ENCODE assay signal across 16 cellular contexts in the genomic region with DNA sequence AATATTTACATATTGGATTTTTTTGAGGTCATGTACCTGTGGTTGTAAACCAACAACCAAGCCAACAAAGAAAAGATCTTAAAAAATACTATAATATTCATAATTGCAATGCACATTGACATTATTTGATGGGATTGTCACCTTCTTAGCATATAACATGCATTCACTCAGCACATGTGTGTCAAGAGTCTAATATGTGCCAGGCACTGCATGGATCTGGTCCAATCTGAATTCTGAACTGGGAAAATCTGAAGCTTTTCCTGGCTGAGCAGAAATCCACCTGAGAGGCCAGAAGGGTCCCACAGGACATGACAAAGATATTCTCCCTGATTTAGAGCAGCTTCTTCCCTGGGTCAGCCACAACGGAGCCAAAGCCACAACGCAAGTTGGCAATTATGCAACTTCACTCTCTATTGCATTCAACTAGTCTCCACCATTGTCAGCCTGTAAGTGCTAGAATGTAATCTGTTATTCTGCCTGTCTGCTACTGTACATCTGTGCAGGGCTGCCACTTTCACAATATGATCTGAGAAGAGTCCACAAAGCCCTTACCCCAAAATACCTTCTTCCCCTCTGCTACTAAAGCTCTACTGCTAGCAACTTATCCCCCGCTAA. TPM values are rescaled to one million over a fixed set of nuclear protein-coding genes. Genes with fewer than 3 reads are reported as not detected.
"Had no signal": no experiment of that assay in that cellular context is flagged by ENCODE, and none has a peak within 500 bp of the region (broad histone marks: within the 10 kb centered on the region; RNA-seq: fewer than 3 reads in every experiment).

No MANE protein-coding gene starts in this region.

- H3K9me3 Mint-ChIP-seq: activated CD4-positive, alpha-beta memory T cell treated with anti-CD3 and anti-CD28 coated beads, Interleukin-2, amount 10 ng/mL, durations not matched to agents 7 days and 5 days; activated T-cell treated with anti-CD3 and anti-CD28 coated beads, Interleukin-2, amount 50 U/mL, for 4 hours had no signal

- H3K4me3 Mint-ChIP-seq: activated CD4-positive, alpha-beta memory T cell treated with anti-CD3 and anti-CD28 coated beads, Interleukin-2, amount 10 ng/mL, durations not matched to agents 7 days and 5 days; activated naive CD8-positive, alpha-beta T cell; activated T-cell treated with anti-CD3 and anti-CD28 coated beads, Interleukin-2, amount 50 U/mL, for 4 hours; neural progenitor cell; stimulated activated naive B cell treated with anti-CD40 and anti-IgM and Interleukin-4, amounts not matched to agents 10 μg/mL and 1 μg/mL and 100 μg/mL, for 72 hours had no signal

- H3K36me3 Mint-ChIP-seq: activated naive CD8-positive, alpha-beta T cell; neural progenitor cell; stimulated activated naive B cell treated with anti-CD40 and anti-IgM and Interleukin-4, amounts not matched to agents 10 μg/mL and 1 μg/mL and 100 μg/mL, for 72 hours had no signal

- H3K4me3 ChIP-seq: body of pancreas, neural progenitor cell, pancreas, tibial nerve, vagina had no signal

- DNase-seq: activated CD4-positive, alpha-beta memory T cell treated with anti-CD3 and anti-CD28 coated beads, Interleukin-2, amount 10 ng/mL, durations not matched to agents 7 days and 5 days; activated gamma-delta T cell; activated T-cell treated with anti-CD3 and anti-CD28 coated beads, Interleukin-2, amount 50 U/mL, for 4 hours; amygdala; body of pancreas; caudate nucleus; left colon; mammary epithelial cell; pancreas; stimulated activated CD4-positive, alpha-beta T cell treated with anti-CD3 and anti-CD28 coated beads, Interleukin-2, amount 100 ng/mL, for 48 hours; stimulated activated naive B cell treated with anti-CD40 and anti-IgM and Interleukin-4, amounts not matched to agents 10 μg/mL and 1 μg/mL and 100 μg/mL, for 72 hours; T1000 had no signal

- H3K27me3 ChIP-seq: body of pancreas, neural progenitor cell, pancreas, vagina had no signal

- H3K36me3 ChIP-seq: neural progenitor cell, pancreas, tibial nerve, vagina had no signal

- H3K27ac ChIP-seq: body of pancreas, neural progenitor cell, pancreas, tibial nerve, vagina had no signal

- ATAC-seq: activated T-cell treated with anti-CD3 and anti-CD28 coated beads, Interleukin-2, amount 50 U/mL, for 4 hours; body of pancreas; left colon; stimulated activated naive B cell treated with anti-CD40 and anti-IgM and Interleukin-4, amounts not matched to agents 10 μg/mL and 1 μg/mL and 100 μg/mL, for 72 hours had no signal

- H3K4me1 ChIP-seq: body of pancreas, pancreas, tibial nerve, vagina had no signal

- H3K4me1 Mint-ChIP-seq: activated CD4-positive, alpha-beta memory T cell treated with anti-CD3 and anti-CD28 coated beads, Interleukin-2, amount 10 ng/mL, durations not matched to agents 7 days and 5 days; stimulated activated naive B cell treated with anti-CD40 and anti-IgM and Interleukin-4, amounts not matched to agents 10 μg/mL and 1 μg/mL and 100 μg/mL, for 72 hours had no signal

- H3K27me3 Mint-ChIP-seq: stimulated activated naive B cell treated with anti-CD40 and anti-IgM and Interleukin-4, amounts not matched to agents 10 μg/mL and 1 μg/mL and 100 μg/mL, for 72 hours had no signal

- H3K9me3 ChIP-seq: body of pancreas, pancreas, tibial nerve, vagina had no signal

- H3K27ac Mint-ChIP-seq: activated CD4-positive, alpha-beta memory T cell treated with anti-CD3 and anti-CD28 coated beads, Interleukin-2, amount 10 ng/mL, durations not matched to agents 7 days and 5 days; activated naive CD8-positive, alpha-beta T cell; neural progenitor cell; stimulated activated naive B cell treated with anti-CD40 and anti-IgM and Interleukin-4, amounts not matched to agents 10 μg/mL and 1 μg/mL and 100 μg/mL, for 72 hours had no signal

RNA-seq across cellular contexts. Expression of a gene that starts 17.0 kb away (rescaled TPM):
- total RNA-seq: activated CD4-positive, alpha-beta memory T cell treated with anti-CD3 and anti-CD28 coated beads, Interleukin-2, amount 10 ng/mL, durations not matched to agents 7 days and 5 days; activated T-cell treated with anti-CD3 and anti-CD28 coated beads, Interleukin-2, amount 50 U/mL, for 4 hours; vagina had no signal

RNA-seq across cellular contexts. Expression of a gene that starts 44.0 kb away (rescaled TPM):
- total RNA-seq: activated CD4-positive, alpha-beta memory T cell treated with anti-CD3 and anti-CD28 coated beads, Interleukin-2, amount 10 ng/mL, durations not matched to agents 7 days and 5 days; activated T-cell treated with anti-CD3 and anti-CD28 coated beads, Interleukin-2, amount 50 U/mL, for 4 hours; body of pancreas; left colon; tibial nerve; vagina had no signal
